Comparison of ENCODE assay signal across 9 cellular contexts in the genomic region with DNA sequence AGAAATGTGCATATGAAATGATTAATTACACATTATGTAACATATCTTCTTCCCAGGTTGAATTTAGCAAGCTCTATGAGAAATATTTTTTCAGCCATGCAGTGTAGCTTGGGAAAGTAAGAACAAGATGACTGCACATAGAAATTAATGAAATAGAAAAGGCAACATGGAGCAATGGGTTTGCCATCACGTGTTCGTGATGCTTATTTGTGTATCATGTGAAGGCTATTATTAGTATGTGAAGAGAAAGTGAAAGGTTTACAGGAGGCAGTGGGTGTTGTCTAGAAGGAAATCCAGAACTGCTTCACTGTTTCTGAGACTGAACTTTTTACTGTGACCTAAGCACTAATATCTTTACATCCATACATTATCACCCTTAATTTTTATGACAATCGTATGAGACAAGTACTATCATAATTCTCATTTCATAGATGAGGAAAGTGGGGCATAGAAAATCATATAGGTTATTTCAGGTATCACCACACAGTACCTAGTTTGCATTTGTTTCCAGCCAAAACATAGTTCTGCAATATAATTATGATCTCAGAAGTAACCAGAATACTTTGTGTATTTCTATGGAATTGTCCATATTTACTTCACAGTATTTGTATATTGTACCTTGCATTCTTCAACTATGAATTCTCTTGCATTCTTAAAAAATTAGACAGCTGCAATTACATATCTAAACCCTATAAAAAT. TPM values are rescaled to one million over a fixed set of nuclear protein-coding genes. Genes with fewer than 3 reads are reported as not detected.
DNase-seq lines count a peak whose midpoint lies in the region; ATAC-seq and TF ChIP-seq lines count a peak whose summit lies in the region.
"Had no signal": no experiment of that assay in that cellular context is flagged by ENCODE, and none has a peak within 500 bp of the region (broad histone marks: within the 10 kb centered on the region; RNA-seq: fewer than 3 reads in every experiment).

No MANE protein-coding gene starts in this region.

- H4K8ac ChIP-seq in H9 (replicated peaks; ENCODE audit: insufficient read length, low read depth, low read length), result no peak overlapping the region

- ATAC-seq in GM19395 (IDR thresholded peaks at IDR 0.05; ENCODE audit: unreplicated experiment) (peak; percentile 100), HG03103 (IDR thresholded peaks at IDR 0.05; ENCODE audit: low read depth, unreplicated experiment) (peak; percentile 99)

- no CpG with 5 or more reads among the region's 3 CpGs for WGBS in H9 (ENCODE audit: extremely low coverage, insufficient read length, low lambda C conversion rate)

- H3K27ac ChIP-seq in H9 (ENCODE audit: insufficient read length, low read depth, low read length), result no peak overlapping the region

- no peak overlapping the region for H3K4me3 Mint-ChIP-seq in H9

- H4K5ac ChIP-seq in H9 (ENCODE audit: insufficient read length, low read depth, low read length), result no peak overlapping the region

- H2BK120ac ChIP-seq in H9 (ENCODE audit: low read depth, low read length, poor library complexity, severe bottlenecking), result no peak overlapping the region

- H3K27me3 Mint-ChIP-seq in H9 (ENCODE audit: low read depth), result no peaks in the 10 kb centered on the region

- H3K27ac Mint-ChIP-seq in H9, result no peak overlapping the region

- H3K27me3 ChIP-seq in H9 (ENCODE audit: insufficient read depth, low read length), result no peaks in the 10 kb centered on the region

- H3K4me1 ChIP-seq in H9 (ENCODE audit: insufficient read depth, low read length), result no peaks in the 10 kb centered on the region

- no peaks in the 10 kb centered on the region for H3K9me3 ChIP-seq in H9 (ENCODE audit: control insufficient read depth, low read depth, low read length)

- DNase-seq in COLO829 (ENCODE audit: low spot score) (peak; percentile 17), amniotic epithelial cell (ENCODE audit: low read depth) (peak; percentile 3), H9 (no peak), NCI-H446 treated with DMSO at 0.1 percent for 48 hours (lab: John Stamatoyannopoulos, UW) (no peak), foreskin fibroblast (no peak), HK-2 (ENCODE audit: unreplicated experiment) (no peak)
- DNase-seq: glutamatergic neuron had no signal

- H3K9me3 Mint-ChIP-seq in H9, result no peaks in the 10 kb centered on the region

- H3K4me3 ChIP-seq in foreskin fibroblast (ENCODE audit: low read depth in 1 of 2, low read length in 2 of 2), result no peak overlapping the region

- H3K18ac ChIP-seq in H9 (ENCODE audit: insufficient read length, low read depth, low read length), result no peak overlapping the region

- H3K56ac ChIP-seq in H9 (ENCODE audit: insufficient read length, low read depth, low read length), result no peak overlapping the region

- no peak overlapping the region for H3K23ac ChIP-seq in H9 (ENCODE audit: insufficient read length, low read depth, low read length)

- no peak overlapping the region for H2AK5ac ChIP-seq in H9 (ENCODE audit: insufficient read length, low read length)

- H3K4me1 Mint-ChIP-seq in H9, result peaks cover 4 to 5% of the 10 kb centered on the region in 2 experiments; a peak in 3 of 4 replicates

- H2AFZ ChIP-seq in H9 (ENCODE audit: low read length), result no peak overlapping the region

- H3K4me2 ChIP-seq in H9 (ENCODE audit: insufficient read depth, insufficient read length, low read length), result no peak overlapping the region

- TF ChIP-seq CTCF in H9 (conservative IDR thresholded peaks at IDR 0.05), result no peak
- no peak for TF ChIP-seq CTCF in foreskin fibroblast (IDR thresholded peaks at IDR 0.05; ENCODE audit: low read depth, low read length)

- no peaks in the 10 kb centered on the region for H4K20me1 ChIP-seq in H9 (ENCODE audit: control insufficient read depth, insufficient read depth, insufficient read length)

- no peak overlapping the region for H3K9ac ChIP-seq in H9 (ENCODE audit: extremely low read depth, insufficient read length, low read length)

- no peak overlapping the region for H3T11ph ChIP-seq in H9 (ENCODE audit: low read length)

- H2BK20ac ChIP-seq in H9 (ENCODE audit: low read depth, low read length, poor library complexity, severe bottlenecking), result no peak overlapping the region

- H3K36me3 Mint-ChIP-seq in H9 (ENCODE audit: insufficient read depth in 1 of 3, low read depth in 3 of 3), result no peaks in the 10 kb centered on the region

- no peak overlapping the region for H3K4ac ChIP-seq in H9 (ENCODE audit: low read depth, low read length)

- H3K79me1 ChIP-seq in H9 (ENCODE audit: insufficient read depth, low read depth, low read length, poor library complexity, severe bottlenecking), result no peaks in the 10 kb centered on the region

- H2BK5ac ChIP-seq in H9 (ENCODE audit: insufficient read length, low read length), result no peak overlapping the region

- no peak overlapping the region for H4K91ac ChIP-seq in H9 (ENCODE audit: insufficient read length, low read depth, low read length)

- H3K14ac ChIP-seq in H9 (ENCODE audit: insufficient read depth, low read length), result no peak overlapping the region

- no peaks in the 10 kb centered on the region for H3K79me2 ChIP-seq in H9 (ENCODE audit: insufficient read depth, low read length)

- H3K23me2 ChIP-seq in H9 (ENCODE audit: insufficient read length, low read depth, low read length, poor library complexity, severe bottlenecking), result no peaks in the 10 kb centered on the region

- H2BK12ac ChIP-seq in H9 (ENCODE audit: insufficient read length, low read depth, low read length), result no peak overlapping the region

- no peak overlapping the region for H2BK15ac ChIP-seq in H9 (ENCODE audit: low read depth, low read length)

RNA-seq across cellular contexts. Expression of gene SERPINI1, which starts 14.9 kb away (rescaled TPM):
- total RNA-seq in H9 (2021), result 5.8 and 6.0 TPM in 2 replicates

RNA-seq across cellular contexts. Expression of gene PDCD10, which starts 15.7 kb away (rescaled TPM):
- total RNA-seq in H9 (2021), result 56.9 and 64.3 TPM in 2 replicates

Comparison
In these comparisons a context has a peak if more than half of its experiments do, and no peak if none do; other contexts are left out.
1. DNase-seq: peak in COLO829 (single experiment) and amniotic epithelial cell (single experiment); none in H9 (single experiment), NCI-H446 treated with DMSO at 0.1 percent for 48 hours (single experiment), foreskin fibroblast (0 of 2) and HK-2 (single experiment).